Comparison of ENCODE assay signal across 1 cellular context in the genomic region with DNA sequence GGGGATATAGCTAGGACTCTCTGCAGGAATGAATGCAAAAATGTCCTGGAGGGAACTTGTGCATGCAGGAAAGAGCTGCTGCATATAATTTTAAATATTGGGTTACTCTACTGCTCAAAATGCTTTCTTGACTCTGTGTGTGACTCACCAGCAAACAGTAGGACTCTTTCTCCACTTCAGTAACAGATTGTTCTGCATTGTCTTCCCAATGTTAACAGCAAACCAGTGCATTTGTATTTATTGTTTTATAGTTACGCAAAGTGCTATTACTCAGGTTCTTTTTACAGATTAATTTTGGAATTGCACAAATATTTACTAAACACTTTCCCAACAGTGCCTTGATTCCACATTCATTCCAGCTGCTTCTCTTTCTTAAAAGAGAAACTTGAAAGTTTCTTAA.
TF ChIP-seq lines count a peak whose summit lies in the region.

No MANE protein-coding gene starts in this region.

TF ChIP-seq in GM23338, 12 proteins besides CTCF, POLR2A, EP300 and RAD21 (continued from another document):
- TF ChIP-seq, protein P1, sequence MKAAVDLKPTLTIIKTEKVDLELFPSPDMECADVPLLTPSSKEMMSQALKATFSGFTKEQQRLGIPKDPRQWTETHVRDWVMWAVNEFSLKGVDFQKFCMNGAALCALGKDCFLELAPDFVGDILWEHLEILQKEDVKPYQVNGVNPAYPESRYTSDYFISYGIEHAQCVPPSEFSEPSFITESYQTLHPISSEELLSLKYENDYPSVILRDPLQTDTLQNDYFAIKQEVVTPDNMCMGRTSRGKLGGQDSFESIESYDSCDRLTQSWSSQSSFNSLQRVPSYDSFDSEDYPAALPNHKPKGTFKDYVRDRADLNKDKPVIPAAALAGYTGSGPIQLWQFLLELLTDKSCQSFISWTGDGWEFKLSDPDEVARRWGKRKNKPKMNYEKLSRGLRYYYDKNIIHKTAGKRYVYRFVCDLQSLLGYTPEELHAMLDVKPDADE (IDR thresholded peaks at IDR 0.05) = no peak
- TF ChIP-seq NANOG (IDR thresholded peaks at IDR 0.05; ENCODE audit: borderline replicate concordance) (no peak), ZNF114 (CRISPR knock-in tag; IDR thresholded peaks at IDR 0.05) (no peak), EZH2phosphoT487 (IDR thresholded peaks at IDR 0.05; ENCODE audit: unreplicated experiment) (no peak), EZH2 (IDR thresholded peaks at IDR 0.05; ENCODE audit: low read depth, unreplicated experiment) (no peak), ZNF331 (CRISPR knock-in tag; IDR thresholded peaks at IDR 0.05; ENCODE audit: low read depth) (no peak)
- TF ChIP-seq, protein P2, sequence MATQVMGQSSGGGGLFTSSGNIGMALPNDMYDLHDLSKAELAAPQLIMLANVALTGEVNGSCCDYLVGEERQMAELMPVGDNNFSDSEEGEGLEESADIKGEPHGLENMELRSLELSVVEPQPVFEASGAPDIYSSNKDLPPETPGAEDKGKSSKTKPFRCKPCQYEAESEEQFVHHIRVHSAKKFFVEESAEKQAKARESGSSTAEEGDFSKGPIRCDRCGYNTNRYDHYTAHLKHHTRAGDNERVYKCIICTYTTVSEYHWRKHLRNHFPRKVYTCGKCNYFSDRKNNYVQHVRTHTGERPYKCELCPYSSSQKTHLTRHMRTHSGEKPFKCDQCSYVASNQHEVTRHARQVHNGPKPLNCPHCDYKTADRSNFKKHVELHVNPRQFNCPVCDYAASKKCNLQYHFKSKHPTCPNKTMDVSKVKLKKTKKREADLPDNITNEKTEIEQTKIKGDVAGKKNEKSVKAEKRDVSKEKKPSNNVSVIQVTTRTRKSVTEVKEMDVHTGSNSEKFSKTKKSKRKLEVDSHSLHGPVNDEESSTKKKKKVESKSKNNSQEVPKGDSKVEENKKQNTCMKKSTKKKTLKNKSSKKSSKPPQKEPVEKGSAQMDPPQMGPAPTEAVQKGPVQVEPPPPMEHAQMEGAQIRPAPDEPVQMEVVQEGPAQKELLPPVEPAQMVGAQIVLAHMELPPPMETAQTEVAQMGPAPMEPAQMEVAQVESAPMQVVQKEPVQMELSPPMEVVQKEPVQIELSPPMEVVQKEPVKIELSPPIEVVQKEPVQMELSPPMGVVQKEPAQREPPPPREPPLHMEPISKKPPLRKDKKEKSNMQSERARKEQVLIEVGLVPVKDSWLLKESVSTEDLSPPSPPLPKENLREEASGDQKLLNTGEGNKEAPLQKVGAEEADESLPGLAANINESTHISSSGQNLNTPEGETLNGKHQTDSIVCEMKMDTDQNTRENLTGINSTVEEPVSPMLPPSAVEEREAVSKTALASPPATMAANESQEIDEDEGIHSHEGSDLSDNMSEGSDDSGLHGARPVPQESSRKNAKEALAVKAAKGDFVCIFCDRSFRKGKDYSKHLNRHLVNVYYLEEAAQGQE (IDR thresholded peaks at IDR 0.05; ENCODE audit: unreplicated experiment) = no peak
- TF ChIP-seq, protein P3, sequence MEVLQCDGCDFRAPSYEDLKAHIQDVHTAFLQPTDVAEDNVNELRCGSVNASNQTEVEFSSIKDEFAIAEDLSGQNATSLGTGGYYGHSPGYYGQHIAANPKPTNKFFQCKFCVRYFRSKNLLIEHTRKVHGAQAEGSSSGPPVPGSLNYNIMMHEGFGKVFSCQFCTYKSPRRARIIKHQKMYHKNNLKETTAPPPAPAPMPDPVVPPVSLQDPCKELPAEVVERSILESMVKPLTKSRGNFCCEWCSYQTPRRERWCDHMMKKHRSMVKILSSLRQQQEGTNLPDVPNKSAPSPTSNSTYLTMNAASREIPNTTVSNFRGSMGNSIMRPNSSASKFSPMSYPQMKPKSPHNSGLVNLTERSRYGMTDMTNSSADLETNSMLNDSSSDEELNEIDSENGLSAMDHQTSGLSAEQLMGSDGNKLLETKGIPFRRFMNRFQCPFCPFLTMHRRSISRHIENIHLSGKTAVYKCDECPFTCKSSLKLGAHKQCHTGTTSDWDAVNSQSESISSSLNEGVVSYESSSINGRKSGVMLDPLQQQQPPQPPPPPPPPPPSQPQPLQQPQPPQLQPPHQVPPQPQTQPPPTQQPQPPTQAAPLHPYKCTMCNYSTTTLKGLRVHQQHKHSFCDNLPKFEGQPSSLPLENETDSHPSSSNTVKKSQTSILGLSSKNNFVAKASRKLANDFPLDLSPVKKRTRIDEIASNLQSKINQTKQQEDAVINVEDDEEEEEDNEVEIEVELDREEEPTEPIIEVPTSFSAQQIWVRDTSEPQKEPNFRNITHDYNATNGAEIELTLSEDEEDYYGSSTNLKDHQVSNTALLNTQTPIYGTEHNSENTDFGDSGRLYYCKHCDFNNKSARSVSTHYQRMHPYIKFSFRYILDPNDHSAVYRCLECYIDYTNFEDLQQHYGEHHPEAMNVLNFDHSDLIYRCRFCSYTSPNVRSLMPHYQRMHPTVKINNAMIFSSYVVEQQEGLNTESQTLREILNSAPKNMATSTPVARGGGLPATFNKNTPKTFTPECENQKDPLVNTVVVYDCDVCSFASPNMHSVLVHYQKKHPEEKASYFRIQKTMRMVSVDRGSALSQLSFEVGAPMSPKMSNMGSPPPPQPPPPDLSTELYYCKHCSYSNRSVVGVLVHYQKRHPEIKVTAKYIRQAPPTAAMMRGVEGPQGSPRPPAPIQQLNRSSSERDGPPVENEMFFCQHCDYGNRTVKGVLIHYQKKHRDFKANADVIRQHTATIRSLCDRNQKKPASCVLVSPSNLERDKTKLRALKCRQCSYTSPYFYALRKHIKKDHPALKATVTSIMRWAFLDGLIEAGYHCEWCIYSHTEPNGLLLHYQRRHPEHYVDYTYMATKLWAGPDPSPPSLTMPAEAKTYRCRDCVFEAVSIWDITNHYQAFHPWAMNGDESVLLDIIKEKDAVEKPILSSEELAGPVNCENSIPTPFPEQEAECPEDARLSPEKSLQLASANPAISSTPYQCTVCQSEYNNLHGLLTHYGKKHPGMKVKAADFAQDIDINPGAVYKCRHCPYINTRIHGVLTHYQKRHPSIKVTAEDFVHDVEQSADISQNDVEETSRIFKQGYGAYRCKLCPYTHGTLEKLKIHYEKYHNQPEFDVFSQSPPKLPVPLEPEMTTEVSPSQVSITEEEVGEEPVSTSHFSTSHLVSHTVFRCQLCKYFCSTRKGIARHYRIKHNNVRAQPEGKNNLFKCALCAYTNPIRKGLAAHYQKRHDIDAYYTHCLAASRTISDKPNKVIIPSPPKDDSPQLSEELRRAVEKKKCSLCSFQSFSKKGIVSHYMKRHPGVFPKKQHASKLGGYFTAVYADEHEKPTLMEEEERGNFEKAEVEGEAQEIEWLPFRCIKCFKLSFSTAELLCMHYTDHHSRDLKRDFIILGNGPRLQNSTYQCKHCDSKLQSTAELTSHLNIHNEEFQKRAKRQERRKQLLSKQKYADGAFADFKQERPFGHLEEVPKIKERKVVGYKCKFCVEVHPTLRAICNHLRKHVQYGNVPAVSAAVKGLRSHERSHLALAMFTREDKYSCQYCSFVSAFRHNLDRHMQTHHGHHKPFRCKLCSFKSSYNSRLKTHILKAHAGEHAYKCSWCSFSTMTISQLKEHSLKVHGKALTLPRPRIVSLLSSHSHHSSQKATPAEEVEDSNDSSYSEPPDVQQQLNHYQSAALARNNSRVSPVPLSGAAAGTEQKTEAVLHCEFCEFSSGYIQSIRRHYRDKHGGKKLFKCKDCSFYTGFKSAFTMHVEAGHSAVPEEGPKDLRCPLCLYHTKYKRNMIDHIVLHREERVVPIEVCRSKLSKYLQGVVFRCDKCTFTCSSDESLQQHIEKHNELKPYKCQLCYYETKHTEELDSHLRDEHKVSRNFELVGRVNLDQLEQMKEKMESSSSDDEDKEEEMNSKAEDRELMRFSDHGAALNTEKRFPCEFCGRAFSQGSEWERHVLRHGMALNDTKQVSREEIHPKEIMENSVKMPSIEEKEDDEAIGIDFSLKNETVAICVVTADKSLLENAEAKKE (CRISPR knock-in tag; IDR thresholded peaks at IDR 0.05) = no peak
